In genomic region chr2:141599721-141600120, GRCh38 we compare ENCODE assay signal across 20 cellular contexts.
A peak's percentile ranks its signal among the peaks of the same experiment; 100 is the strongest.
DNase-seq lines count a peak whose midpoint lies in the region; ATAC-seq and TF ChIP-seq lines count a peak whose summit lies in the region.
"Had no signal": no experiment of that assay in that cellular context is flagged by ENCODE, and none has a peak within 500 bp of the region (broad histone marks: within the 10 kb centered on the region; RNA-seq: fewer than 3 reads in every experiment).

No MANE protein-coding gene starts in this region.

- H3K9ac ChIP-seq in SK-N-MC (ENCODE audit: insufficient read length): no peak overlapping the region
- H3K9ac ChIP-seq: BLaER1 had no signal

- no peak for DNase-seq in Right ventricle myocardium superior
- no peak for DNase-seq in left ventricle myocardium inferior
- no peak for DNase-seq in left ventricle myocardium superior
- no peak for DNase-seq in left cardiac atrium
- DNase-seq in SK-N-MC (ENCODE audit: low read depth, low spot score): no peak
- DNase-seq in retina: no peak
- DNase-seq: 8988T; ACHN; BE2C; C1 segment of cervical spinal cord; CD4-positive, alpha-beta memory T cell; CD4-positive, CD25-positive, alpha-beta regulatory T cell; CD8-positive, alpha-beta memory T cell; COR-L47; DMS 273 treated with DMSO at 0.1 percent for 48 hours; DMS153; DMS53; DMS79 treated with DMSO at 0.1 percent for 48 hours; GF-D8 had no signal

- peak; percentile 73 for ATAC-seq in Right ventricle myocardium superior (ENCODE audit: poor library complexity)
- peak; percentile 84 for ATAC-seq in left ventricle myocardium superior
- no peak for ATAC-seq in left cardiac atrium

- H3K4me3 ChIP-seq in left ventricle myocardium inferior (no peak overlapping the region), SK-N-MC (no peak overlapping the region)
- H3K4me3 ChIP-seq: BLaER1 had no signal

- intact Hi-C loops in Right ventricle myocardium superior (cut with DNase I) (no loop called here), left ventricle myocardium inferior (cut with micrococcal nuclease) (no loop called here), left ventricle myocardium superior (cut with micrococcal nuclease) (no loop called here), left cardiac atrium (cut with DNase I) (no loop called here)

- no peaks in the 10 kb centered on the region for H3K27me3 ChIP-seq in left ventricle myocardium inferior (ENCODE audit: low read depth)
- H3K27me3 ChIP-seq: BE2C, BLaER1 had no signal

- H3K4me1 ChIP-seq in left ventricle myocardium inferior: peaks cover 12% of the 10 kb centered on the region
- H3K4me1 ChIP-seq: BE2C, BLaER1 had no signal

- TF ChIP-seq CTCF in left ventricle myocardium inferior (IDR thresholded peaks at IDR 0.05; ENCODE audit: borderline replicate concordance): no peak

- H3K27ac ChIP-seq in left ventricle myocardium inferior (replicated peaks) (no peak overlapping the region), SK-N-MC (peak overlapping the region; percentile 95)
- H3K27ac ChIP-seq: BLaER1 had no signal

- H3K36me3 ChIP-seq in left ventricle myocardium inferior (no peaks in the 10 kb centered on the region), SK-N-MC (ENCODE audit: insufficient read depth, low read length) (0 out of 2 replicates have a peak, but pooled peaks cover 5% of the 10 kb centered on the region)
- H3K36me3 ChIP-seq: BE2C, BLaER1 had no signal

- H3K9me3 ChIP-seq in left ventricle myocardium inferior (replicated peaks): peaks cover 4% of the 10 kb centered on the region
- no peaks in the 10 kb centered on the region for H3K9me3 ChIP-seq in SK-N-MC (ENCODE audit: low read depth, low read length)
- H3K9me3 ChIP-seq: BE2C, BLaER1 had no signal

Comparison
In these comparisons a context has a peak if more than half of its experiments do, and no peak if none do; other contexts are left out.
1. ATAC-seq: peak in Right ventricle myocardium superior (single experiment) and left ventricle myocardium superior (single experiment); none in left cardiac atrium (0 of 2).